21 cellular contexts compared by ENCODE assay signal in the genomic region with DNA sequence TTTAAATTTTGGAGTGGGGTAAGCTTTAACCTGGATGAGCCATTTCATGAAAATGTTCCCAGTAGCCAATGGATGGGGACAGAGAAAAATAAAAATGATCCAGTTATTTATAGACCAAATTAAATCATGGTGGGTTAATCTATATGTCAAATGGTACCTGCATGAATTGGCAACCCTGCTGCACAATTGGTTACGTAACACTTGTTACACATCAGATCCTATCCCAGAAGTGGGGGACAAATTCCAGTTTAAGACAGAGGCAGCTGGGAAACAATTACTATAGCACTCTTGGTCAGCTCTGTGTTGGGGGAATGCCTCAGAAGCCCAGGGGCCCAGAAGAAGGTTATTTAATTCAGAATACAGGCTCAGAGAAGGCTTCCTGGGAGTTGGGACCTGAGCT.
"Had no signal": no experiment of that assay in that cellular context is flagged by ENCODE, and none has a peak within 500 bp of the region (broad histone marks: within the 10 kb centered on the region; RNA-seq: fewer than 3 reads in every experiment).

No MANE protein-coding gene starts in this region.

- H3K9me3 ChIP-seq: SJSA1 had no signal

- FAIRE-seq: RCC 7860 had no signal

- H3K27me3 ChIP-seq: SJSA1 had no signal

- H3K36me3 ChIP-seq: SJSA1 had no signal

- DNase-seq: Karpas-422, KG1, MM.1S, NCI-H1092 treated with DMSO at 0.1 percent for 48 hours, NCI-H1417, NCI-H1436 treated with DMSO at 0.1 percent for 48 hours, NCI-H1694, NCI-H187 treated with DMSO at 0.1 percent for 48 hours, NCI-H2029 treated with DMSO at 0.1 percent for 48 hours, NCI-H2171 treated with DMSO at 0.1 percent for 48 hours, NCI-H345, NCI-H446 treated with DMSO at 0.1 percent for 48 hours, NCI-H524 treated with DMSO at 0.1 percent for 48 hours, NCI-H69, NCI-H774, Right ventricle myocardium superior, RPMI8226, SIG-M5 had no signal

- H3K27ac ChIP-seq: SK-N-MC had no signal

- H3K4me3 ChIP-seq: SJSA1, SK-N-MC had no signal
